15 cellular contexts compared by ENCODE assay signal in the genomic region with DNA sequence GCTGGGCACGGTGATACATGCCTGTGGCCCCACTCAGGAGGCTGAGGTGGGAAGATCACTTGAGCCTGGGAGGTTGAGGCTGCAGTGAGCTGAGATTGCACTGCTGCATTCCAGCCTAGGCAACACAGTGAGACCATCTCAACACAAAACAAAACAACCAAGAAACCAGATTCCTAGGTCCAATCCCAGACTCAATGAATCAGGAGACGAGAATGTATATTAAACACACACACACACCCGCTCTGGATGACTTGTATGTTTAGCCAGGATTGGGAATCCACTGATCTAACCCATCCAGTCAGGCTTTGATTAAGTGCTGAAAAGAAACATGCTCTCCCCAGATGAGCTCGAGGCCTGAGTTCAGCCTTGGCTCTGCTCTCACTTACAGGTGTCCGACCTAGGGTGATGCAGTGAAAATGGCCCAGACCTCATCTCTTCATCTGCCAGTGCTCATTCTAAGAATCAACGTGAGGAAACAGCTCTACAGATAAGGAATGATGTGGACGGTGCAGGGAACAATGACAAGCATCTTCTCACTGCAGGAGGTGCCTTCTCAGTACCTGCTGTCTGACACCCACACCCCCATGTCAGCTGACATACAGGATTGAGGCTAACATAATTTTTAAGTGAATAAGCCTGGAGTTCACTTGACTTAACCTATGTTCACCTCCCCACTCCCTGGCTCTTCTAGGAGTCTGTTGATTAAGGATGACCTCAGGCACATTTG. TPM values are rescaled to one million over a fixed set of nuclear protein-coding genes. Genes with fewer than 3 reads are reported as not detected.
DNase-seq lines count a peak whose midpoint lies in the region; TF ChIP-seq lines count a peak whose summit lies in the region.
"Had no signal": no experiment of that assay in that cellular context is flagged by ENCODE, and none has a peak within 500 bp of the region (broad histone marks: within the 10 kb centered on the region; RNA-seq: fewer than 3 reads in every experiment).

No MANE protein-coding gene starts in this region.

- H3K36me3 ChIP-seq in PC-9 (ENCODE audit: low read depth): peaks cover 8% of the 10 kb centered on the region

- DNase-seq in AG20443 (ENCODE audit: low spot score) (peak; percentile 81), M059J (ENCODE audit: low read depth) (peak; percentile 79), choroid plexus epithelial cell (ENCODE audit: low read depth) (peak; percentile 76), myocyte (ENCODE audit: low read depth) (peak; percentile 30), erythroblast (lab: John Stamatoyannopoulos, UW) (no peak), type B pancreatic cell (ENCODE audit: extremely low spot score, unreplicated experiment) (no peak), PC-9 (no peak), COLO668 (lab: John Stamatoyannopoulos, UW; ENCODE audit: unreplicated experiment) (no peak)
- DNase-seq: effector memory CD4-positive, alpha-beta T cell; NCI-H1048; NCI-H510A; Right ventricle myocardium superior had no signal

- H3K9me2 ChIP-seq in PC-9 (ENCODE audit: insufficient read depth): no peaks in the 10 kb centered on the region

- H3K4me3 Mint-ChIP-seq in type B pancreatic cell: no peak overlapping the region
- H3K4me3 Mint-ChIP-seq: CD4-positive, CD25-positive, alpha-beta regulatory T cell had no signal

- no peaks in the 10 kb centered on the region for H3K79me2 ChIP-seq in PC-9 (ENCODE audit: low read depth)

- peaks cover under 1% of the 10 kb centered on the region; the same call in 1 of the 2 replicates for H3F3A ChIP-seq in PC-9 (ENCODE audit: insufficient read depth, low read depth)

- no peaks in the 10 kb centered on the region for H3K9me3 ChIP-seq in PC-9 (ENCODE audit: insufficient read depth, low read depth)
- H3K9me3 ChIP-seq: adrenal gland had no signal

- POLR2A ChIA-PET in PC-9 (lab: Charles Lee; ENCODE audit: unreplicated experiment): no interaction called here

- H3K27ac Mint-ChIP-seq in type B pancreatic cell: no peak overlapping the region

- H3K36me3 Mint-ChIP-seq in type B pancreatic cell: peaks cover 16% of the 10 kb centered on the region

- no peaks in the 10 kb centered on the region for H3K27me3 Mint-ChIP-seq in type B pancreatic cell
- H3K27me3 Mint-ChIP-seq: CD4-positive, CD25-positive, alpha-beta regulatory T cell had no signal

- no peak for TF ChIP-seq POLR2A in erythroblast (IDR thresholded peaks at IDR 0.05; ENCODE audit: low read length)

- H3K4me2 ChIP-seq in PC-9: no peak overlapping the region

- CTCF ChIA-PET in PC-9 (lab: Charles Lee): interaction anchor here (0.6 to 1.0 kb wide), 4 partner anchors 30 to 487 kb away, joined by 3 to 10 read pairs (median 6); no protein-coding TSS in a partner anchor

- H3K4me1 Mint-ChIP-seq in type B pancreatic cell (ENCODE audit: unreplicated experiment): no peaks in the 10 kb centered on the region

- H3K4me3 ChIP-seq in choroid plexus epithelial cell (ENCODE audit: low read depth, low read length) (no peak overlapping the region), PC-9 (no peak overlapping the region)
- H3K4me3 ChIP-seq: adrenal gland, lung had no signal

- no peaks in the 10 kb centered on the region for H3K9me3 Mint-ChIP-seq in type B pancreatic cell
- H3K9me3 Mint-ChIP-seq: CD4-positive, CD25-positive, alpha-beta regulatory T cell had no signal

- peaks cover 2% of the 10 kb centered on the region for H3K4me1 ChIP-seq in PC-9 (replicated peaks; ENCODE audit: insufficient read depth)

- H4K20me1 ChIP-seq in PC-9 (ENCODE audit: insufficient read depth): no peaks in the 10 kb centered on the region

- TF ChIP-seq CTCF in choroid plexus epithelial cell (conservative IDR thresholded peaks at IDR 0.05; ENCODE audit: low read depth, low read length) (no peak), type B pancreatic cell (conservative IDR thresholded peaks at IDR 0.05) (no peak), PC-9 (conservative IDR thresholded peaks at IDR 0.05) (no peak)

- BruUV-seq in PC-9 (replicated peaks; lab: Mats Ljungman, UMichigan): no TSS peak

- intact Hi-C loops in PC-9 (cut with micrococcal nuclease; ENCODE audit: unreplicated experiment): no loop called here

- no peak overlapping the region for H3K27ac ChIP-seq in PC-9
- H3K27ac ChIP-seq: adrenal gland had no signal

- no peak overlapping the region for H2AFZ ChIP-seq in PC-9

- H3K27me3 ChIP-seq in PC-9 (ENCODE audit: insufficient read depth, low read depth): no peaks in the 10 kb centered on the region
- H3K27me3 ChIP-seq: adrenal gland had no signal

RNA-seq across cellular contexts. Expression of a gene that starts 15.3 kb away (rescaled TPM):
- 48.7 and 64.1 TPM in 2 replicates for total RNA-seq in M059J (2014; rRNA removed; shearing (Covaris generic))
- 56.7 and 62.4 TPM in 2 replicates for total RNA-seq in myocyte
- polyA plus RNA-seq in myocyte (2012): 59.6 TPM
- 68.9 and 85.3 TPM in 2 replicates for total RNA-seq in type B pancreatic cell (ENCODE audit: low replicate concordance)
- total RNA-seq in PC-9 (2021): 75.7 and 87.6 TPM in 2 replicates

RNA-seq across cellular contexts. Expression of a gene that starts 33.7 kb away (rescaled TPM):
- total RNA-seq in M059J (2014; rRNA removed; shearing (Covaris generic)): 13.8 and 14.3 TPM in 2 replicates
- 26.8 and 29.7 TPM in 2 replicates for total RNA-seq in myocyte
- polyA plus RNA-seq in myocyte (2012): 43.0 TPM
- total RNA-seq in type B pancreatic cell (ENCODE audit: low replicate concordance): 28.7 and 30.5 TPM in 2 replicates
- 46.4 and 53.9 TPM in 2 replicates for total RNA-seq in PC-9 (2021)

RNA-seq across cellular contexts. Expression of a gene that starts 39.3 kb away (rescaled TPM):
- 3.3 and 3.4 TPM in 2 replicates for total RNA-seq in M059J (2014; rRNA removed; shearing (Covaris generic))
- total RNA-seq in myocyte (21.5 and 25.8 TPM in 2 replicates), type B pancreatic cell (ENCODE audit: low replicate concordance) (66.6 and 129 TPM in 2 replicates), PC-9 (2021) (31.4 and 44.3 TPM in 2 replicates)
- 21.4 TPM for polyA plus RNA-seq in myocyte (2012)
- total RNA-seq: CD4-positive, CD25-positive, alpha-beta regulatory T cell had no signal
- polyA plus RNA-seq: CD4-positive, CD25-positive, alpha-beta regulatory T cell had no signal

Comparison
In these comparisons a context has a peak if more than half of its experiments do, and no peak if none do; other contexts are left out.
1. DNase-seq: peak in AG20443 (single experiment), M059J (single experiment), choroid plexus epithelial cell (single experiment) and myocyte (single experiment); none in erythroblast (0 of 2), type B pancreatic cell (single experiment), PC-9 (0 of 2) and COLO668 (single experiment).